In genomic region chr4:55087930-55088293, GRCh38 we compare ENCODE assay signal across 23 cellular contexts. TPM values are rescaled to one million over a fixed set of nuclear protein-coding genes. Genes with fewer than 3 reads are reported as not detected.
DNase-seq lines count a peak whose midpoint lies in the region; ATAC-seq and TF ChIP-seq lines count a peak whose summit lies in the region.
"Had no signal": no experiment of that assay in that cellular context is flagged by ENCODE, and none has a peak within 500 bp of the region (broad histone marks: within the 10 kb centered on the region; RNA-seq: fewer than 3 reads in every experiment).

No MANE protein-coding gene starts in this region.

- H3K27me3 Mint-ChIP-seq in stimulated activated naive CD8-positive, alpha-beta T cell treated with anti-CD3 and anti-CD28 coated beads, Interleukin-15, amount 100 ng/mL, for 72 hours: peaks cover 7% of the 10 kb centered on the region

- H3K27ac ChIP-seq in mammary epithelial cell (ENCODE audit: insufficient read depth, low read depth, low read length): no peak overlapping the region
- peak overlapping the region; percentile 13 for H3K27ac ChIP-seq in lower lobe of right lung
- H3K27ac ChIP-seq: GM23248, HL-60, RWPE1 had no signal

- ATAC-seq in stimulated activated naive CD8-positive, alpha-beta T cell treated with anti-CD3 and anti-CD28 coated beads, Interleukin-15, Interleukin-2, amounts not matched to agents 100 U/mL and 50 U/mL, for 24 hours: peak; percentile 52
- ATAC-seq in stimulated activated naive CD8-positive, alpha-beta T cell treated with anti-CD3 and anti-CD28 coated beads, Interleukin-15, amount 100 ng/mL, for 72 hours: no peak
- ATAC-seq in lower lobe of right lung: no peak

- H3K79me2 ChIP-seq in mammary epithelial cell (ENCODE audit: insufficient read depth, low read length): no peaks in the 10 kb centered on the region

- no peak overlapping the region for H3K4me2 ChIP-seq in mammary epithelial cell (ENCODE audit: insufficient read depth, low read depth, low read length)

- no peak overlapping the region for H3K9ac ChIP-seq in mammary epithelial cell (ENCODE audit: insufficient read depth, low read length)
- H3K9ac ChIP-seq: GM23248 had no signal

- in situ Hi-C loops in mammary epithelial cell (cut with MboI; ENCODE audit: low sequenced_read_pairs in 2 of 2): no loop called here

- H3K4me3 Mint-ChIP-seq in stimulated activated naive CD8-positive, alpha-beta T cell treated with anti-CD3 and anti-CD28 coated beads, Interleukin-15, amount 100 ng/mL, for 72 hours: no peak overlapping the region
- H3K4me3 Mint-ChIP-seq: CD4-positive, alpha-beta T cell had no signal

- dilution Hi-C loops in mammary epithelial cell (cut with HindIII; ENCODE audit: low sequenced_read_pairs): no loop called here

- H3K4me1 ChIP-seq in mammary epithelial cell (ENCODE audit: insufficient read depth, low read length) (no peaks in the 10 kb centered on the region), lower lobe of right lung (peaks cover 13% of the 10 kb centered on the region)

- DNase-seq in stimulated activated naive CD8-positive, alpha-beta T cell treated with anti-CD3 and anti-CD28 coated beads, Interleukin-15, Interleukin-2, amounts not matched to agents 100 U/mL and 50 U/mL, for 24 hours: no peak
- DNase-seq in stimulated activated naive CD8-positive, alpha-beta T cell treated with anti-CD3 and anti-CD28 coated beads, Interleukin-15, amount 100 ng/mL, for 72 hours: no peak
- DNase-seq in mammary epithelial cell (no peak), lower lobe of right lung (no peak), pons (ENCODE audit: low spot score) (no peak), midbrain (lab: John Stamatoyannopoulos, UW) (no peak), medulla oblongata (ENCODE audit: extremely low spot score) (no peak), NCI-H446 treated with DMSO at 0.1 percent for 48 hours (lab: John Stamatoyannopoulos, UW) (no peak)
- DNase-seq: AML-193; Calu3; CD4-positive, alpha-beta T cell; DMS79; GM23248; NCI-H1048; NCI-H146; NCI-H2081 treated with DMSO at 0.1 percent for 48 hours; NCI-H226; NCI-H69; NK-92 treated with Interleukin-12 subunit alpha and Interleukin-12 subunit beta, amount 100 ng/mL, for 24 hours; OCI-M1 had no signal

- WGBS in mammary epithelial cell (ENCODE audit: low coverage, missing lambda C conversion rate): 0% methylated on average over 1 of the region's 1 CpG

- no peaks in the 10 kb centered on the region for H4K20me1 ChIP-seq in mammary epithelial cell (ENCODE audit: insufficient read depth, low read length)

- H3K27ac Mint-ChIP-seq in stimulated activated naive CD8-positive, alpha-beta T cell treated with anti-CD3 and anti-CD28 coated beads, Interleukin-15, amount 100 ng/mL, for 72 hours: no peak overlapping the region
- H3K27ac Mint-ChIP-seq: CD4-positive, alpha-beta T cell had no signal

- H3K9me3 ChIP-seq in mammary epithelial cell (replicated peaks; ENCODE audit: insufficient read depth, low read length) (no peaks in the 10 kb centered on the region), lower lobe of right lung (no peaks in the 10 kb centered on the region)

- BruUV-seq in mammary epithelial cell (replicated peaks; lab: Mats Ljungman, UMichigan): no TSS peak

- no peaks in the 10 kb centered on the region for H3K9me3 Mint-ChIP-seq in stimulated activated naive CD8-positive, alpha-beta T cell treated with anti-CD3 and anti-CD28 coated beads, Interleukin-15, amount 100 ng/mL, for 72 hours
- H3K9me3 Mint-ChIP-seq: CD4-positive, alpha-beta T cell had no signal

- H3K36me3 ChIP-seq in mammary epithelial cell (ENCODE audit: insufficient read depth, low read length) (no peaks in the 10 kb centered on the region), lower lobe of right lung (peaks cover 28% of the 10 kb centered on the region)

- H3K27me3 ChIP-seq in mammary epithelial cell (ENCODE audit: insufficient read depth, low read length) (no peaks in the 10 kb centered on the region), lower lobe of right lung (ENCODE audit: low read depth) (no peaks in the 10 kb centered on the region)

- intact Hi-C loops in mammary epithelial cell (cut with micrococcal nuclease): no loop called here
- intact Hi-C loops in lower lobe of right lung (cut with DNase I): no loop called here

- peaks cover 6% of the 10 kb centered on the region for H3K4me1 Mint-ChIP-seq in stimulated activated naive CD8-positive, alpha-beta T cell treated with anti-CD3 and anti-CD28 coated beads, Interleukin-15, amount 100 ng/mL, for 72 hours

- peak overlapping the region; percentile 8 for H2AFZ ChIP-seq in mammary epithelial cell (ENCODE audit: low read depth, low read length)
- H2AFZ ChIP-seq: GM23248 had no signal

- CTCF ChIA-PET in mammary epithelial cell (lab: Charles Lee; ENCODE audit: low non-redundant PET): no interaction called here

- H3K4me3 ChIP-seq in mammary epithelial cell (replicated peaks in 1 of 3; ENCODE audit: insufficient read depth in 1 of 3, low read depth in 2 of 3, low read length in 3 of 3) (no peak overlapping the region), lower lobe of right lung (no peak overlapping the region)
- H3K4me3 ChIP-seq: GM23248 had no signal

- TF ChIP-seq CTCF in mammary epithelial cell (conservative IDR thresholded peaks at IDR 0.05 in 1 of 2, IDR thresholded peaks at IDR 0.05 in 1 of 2; ENCODE audit: extremely low read depth in 1 of 2, insufficient read depth in 1 of 2, low read depth in 1 of 2, low read length in 2 of 2) (no peak), lower lobe of right lung (IDR thresholded peaks at IDR 0.05) (no peak)

RNA-seq across cellular contexts. Expression of gene KDR, which starts 37.5 kb away (rescaled TPM):
- total RNA-seq in mammary epithelial cell: 1 to 10 TPM in 1 of 2 donors, under 1 TPM in 1; 0.49 to 1.2 TPM
- polyA plus RNA-seq in mammary epithelial cell: 0.11 TPM
- polyA minus RNA-seq in mammary epithelial cell: not detected
- total RNA-seq in lower lobe of right lung: 55.8 TPM
- total RNA-seq: CD4-positive, alpha-beta T cell; G401; GM23248 had no signal

Comparison
In these comparisons a context has a peak if more than half of its experiments do, and no peak if none do; other contexts are left out.
1. RNA of gene KDR, which starts 37.5 kb away (total RNA-seq): 55.8 TPM in lower lobe of right lung (single experiment); 0.49 to 1.2 TPM in mammary epithelial cell; every median in the first group is over 10 times any median in the second.